2 cellular contexts compared by ENCODE assay signal in the genomic region with DNA sequence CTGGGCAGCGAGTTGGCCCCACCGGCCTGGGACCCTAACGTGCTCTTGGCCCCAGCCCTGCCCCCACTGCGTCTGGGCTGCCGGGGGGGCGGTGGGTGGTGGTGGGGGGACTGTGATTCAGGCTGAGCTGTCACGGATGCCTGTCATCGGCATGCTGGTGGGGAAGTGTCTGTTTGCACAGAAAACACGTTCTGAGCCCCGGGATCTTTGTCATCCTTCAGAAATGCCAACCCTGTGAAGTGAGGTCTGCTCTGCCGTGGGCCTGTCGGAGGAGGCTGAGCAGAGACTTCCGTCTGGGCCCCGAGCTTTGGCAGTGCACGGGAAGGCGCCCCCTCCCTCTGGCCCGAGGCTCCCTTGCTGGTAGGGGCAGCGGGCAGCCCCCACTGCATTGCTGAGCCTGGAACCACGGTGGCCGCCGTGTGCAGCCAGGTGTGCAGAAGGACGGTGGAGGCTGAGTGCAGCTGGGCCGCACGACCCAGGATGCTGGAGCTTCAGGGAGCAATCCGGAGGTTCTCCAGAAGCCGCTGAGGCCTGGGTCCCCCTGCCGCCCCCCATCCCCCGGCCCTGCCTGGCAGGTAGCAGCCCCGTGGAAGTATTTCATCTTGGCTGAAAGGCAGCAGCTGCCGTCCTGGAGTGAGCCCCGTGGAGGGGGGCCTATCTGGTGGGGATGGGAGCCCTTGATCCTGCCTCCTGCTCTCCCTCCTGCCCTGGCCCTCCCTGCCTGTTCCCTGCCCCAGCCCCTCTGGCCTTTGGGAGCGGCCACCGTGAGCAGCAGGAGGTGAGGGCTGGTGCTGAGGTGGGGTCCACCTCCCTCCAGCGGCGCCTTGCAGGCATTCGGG.
TF ChIP-seq lines count a peak whose summit lies in the region.

No MANE protein-coding gene starts in this region.

TF ChIP-seq in A549, 52 proteins besides CTCF, POLR2A, EP300 and RAD21 (continued from another document):
- TF ChIP-seq, protein P1, sequence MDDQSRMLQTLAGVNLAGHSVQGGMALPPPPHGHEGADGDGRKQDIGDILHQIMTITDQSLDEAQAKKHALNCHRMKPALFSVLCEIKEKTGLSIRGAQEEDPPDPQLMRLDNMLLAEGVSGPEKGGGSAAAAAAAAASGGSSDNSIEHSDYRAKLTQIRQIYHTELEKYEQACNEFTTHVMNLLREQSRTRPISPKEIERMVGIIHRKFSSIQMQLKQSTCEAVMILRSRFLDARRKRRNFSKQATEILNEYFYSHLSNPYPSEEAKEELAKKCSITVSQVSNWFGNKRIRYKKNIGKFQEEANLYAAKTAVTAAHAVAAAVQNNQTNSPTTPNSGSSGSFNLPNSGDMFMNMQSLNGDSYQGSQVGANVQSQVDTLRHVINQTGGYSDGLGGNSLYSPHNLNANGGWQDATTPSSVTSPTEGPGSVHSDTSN (IDR thresholded peaks at IDR 0.05), result peak; percentile 73
- TF ChIP-seq CHD4 (IDR thresholded peaks at IDR 0.05; ENCODE audit: borderline replicate concordance), result no peak
- TF ChIP-seq EHF (CRISPR knock-in tag; IDR thresholded peaks at IDR 0.05), result no peak
- TF ChIP-seq, protein P2, sequence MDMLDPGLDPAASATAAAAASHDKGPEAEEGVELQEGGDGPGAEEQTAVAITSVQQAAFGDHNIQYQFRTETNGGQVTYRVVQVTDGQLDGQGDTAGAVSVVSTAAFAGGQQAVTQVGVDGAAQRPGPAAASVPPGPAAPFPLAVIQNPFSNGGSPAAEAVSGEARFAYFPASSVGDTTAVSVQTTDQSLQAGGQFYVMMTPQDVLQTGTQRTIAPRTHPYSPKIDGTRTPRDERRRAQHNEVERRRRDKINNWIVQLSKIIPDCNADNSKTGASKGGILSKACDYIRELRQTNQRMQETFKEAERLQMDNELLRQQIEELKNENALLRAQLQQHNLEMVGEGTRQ (IDR thresholded peaks at IDR 0.05), result no peak
- TF ChIP-seq, protein P3, sequence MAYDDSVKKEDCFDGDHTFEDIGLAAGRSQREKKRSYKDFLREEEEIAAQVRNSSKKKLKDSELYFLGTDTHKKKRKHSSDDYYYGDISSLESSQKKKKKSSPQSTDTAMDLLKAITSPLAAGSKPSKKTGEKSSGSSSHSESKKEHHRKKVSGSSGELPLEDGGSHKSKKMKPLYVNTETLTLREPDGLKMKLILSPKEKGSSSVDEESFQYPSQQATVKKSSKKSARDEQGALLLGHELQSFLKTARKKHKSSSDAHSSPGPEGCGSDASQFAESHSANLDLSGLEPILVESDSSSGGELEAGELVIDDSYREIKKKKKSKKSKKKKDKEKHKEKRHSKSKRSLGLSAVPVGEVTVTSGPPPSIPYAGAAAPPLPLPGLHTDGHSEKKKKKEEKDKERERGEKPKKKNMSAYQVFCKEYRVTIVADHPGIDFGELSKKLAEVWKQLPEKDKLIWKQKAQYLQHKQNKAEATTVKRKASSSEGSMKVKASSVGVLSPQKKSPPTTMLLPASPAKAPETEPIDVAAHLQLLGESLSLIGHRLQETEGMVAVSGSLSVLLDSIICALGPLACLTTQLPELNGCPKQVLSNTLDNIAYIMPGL (CRISPR knock-in tag; IDR thresholded peaks at IDR 0.05; ENCODE audit: borderline replicate concordance), result no peak
- TF ChIP-seq GATA3 (IDR thresholded peaks at IDR 0.05; ENCODE audit: borderline replicate concordance), result peak; percentile 71
- TF ChIP-seq JUNB (IDR thresholded peaks at IDR 0.05), result peak; percentile 88
- no peak for TF ChIP-seq SMC3 (IDR thresholded peaks at IDR 0.05)
- TF ChIP-seq, protein P4, sequence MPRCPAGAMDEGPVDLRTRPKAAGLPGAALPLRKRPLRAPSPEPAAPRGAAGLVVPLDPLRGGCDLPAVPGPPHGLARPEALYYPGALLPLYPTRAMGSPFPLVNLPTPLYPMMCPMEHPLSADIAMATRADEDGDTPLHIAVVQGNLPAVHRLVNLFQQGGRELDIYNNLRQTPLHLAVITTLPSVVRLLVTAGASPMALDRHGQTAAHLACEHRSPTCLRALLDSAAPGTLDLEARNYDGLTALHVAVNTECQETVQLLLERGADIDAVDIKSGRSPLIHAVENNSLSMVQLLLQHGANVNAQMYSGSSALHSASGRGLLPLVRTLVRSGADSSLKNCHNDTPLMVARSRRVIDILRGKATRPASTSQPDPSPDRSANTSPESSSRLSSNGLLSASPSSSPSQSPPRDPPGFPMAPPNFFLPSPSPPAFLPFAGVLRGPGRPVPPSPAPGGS (IDR thresholded peaks at IDR 0.05), result no peak
- TF ChIP-seq KDM5A (IDR thresholded peaks at IDR 0.05), result no peak
- TF ChIP-seq, protein P5, sequence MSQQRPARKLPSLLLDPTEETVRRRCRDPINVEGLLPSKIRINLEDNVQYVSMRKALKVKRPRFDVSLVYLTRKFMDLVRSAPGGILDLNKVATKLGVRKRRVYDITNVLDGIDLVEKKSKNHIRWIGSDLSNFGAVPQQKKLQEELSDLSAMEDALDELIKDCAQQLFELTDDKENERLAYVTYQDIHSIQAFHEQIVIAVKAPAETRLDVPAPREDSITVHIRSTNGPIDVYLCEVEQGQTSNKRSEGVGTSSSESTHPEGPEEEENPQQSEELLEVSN (IDR thresholded peaks at IDR 0.05; ENCODE audit: borderline replicate concordance, low read depth), result peak; percentile 35; the same call in 1 of the 2 replicates
- TF ChIP-seq, protein P6, sequence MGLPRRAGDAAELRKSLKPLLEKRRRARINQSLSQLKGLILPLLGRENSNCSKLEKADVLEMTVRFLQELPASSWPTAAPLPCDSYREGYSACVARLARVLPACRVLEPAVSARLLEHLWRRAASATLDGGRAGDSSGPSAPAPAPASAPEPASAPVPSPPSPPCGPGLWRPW (IDR thresholded peaks at IDR 0.05), result no peak
- no peak for TF ChIP-seq KDM1A (IDR thresholded peaks at IDR 0.05; ENCODE audit: low read depth)
- no peak for TF ChIP-seq TFCP2L1 (CRISPR knock-in tag; IDR thresholded peaks at IDR 0.05)
- no peak for TF ChIP-seq HEYL (CRISPR knock-in tag; IDR thresholded peaks at IDR 0.05)
- TF ChIP-seq CHD2 (IDR thresholded peaks at IDR 0.05; ENCODE audit: low read length, partially characterized antibody), result no peak
- TF ChIP-seq JUN (IDR thresholded peaks at IDR 0.05), result peak; percentile 33 to 74; a peak in 3 of 5 replicates
- TF ChIP-seq TP53 (CRISPR knock-in tag; IDR thresholded peaks at IDR 0.05), result no peak

TF ChIP-seq in HCT116, 20 proteins besides CTCF, POLR2A, EP300 and RAD21 (continued from another document):
- no peak for TF ChIP-seq ELF1 (IDR thresholded peaks at IDR 0.05; ENCODE audit: borderline replicate concordance, low read depth)
- TF ChIP-seq, protein P7, sequence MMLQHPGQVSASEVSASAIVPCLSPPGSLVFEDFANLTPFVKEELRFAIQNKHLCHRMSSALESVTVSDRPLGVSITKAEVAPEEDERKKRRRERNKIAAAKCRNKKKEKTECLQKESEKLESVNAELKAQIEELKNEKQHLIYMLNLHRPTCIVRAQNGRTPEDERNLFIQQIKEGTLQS (IDR thresholded peaks at IDR 0.05), result no peak
